2 cellular contexts compared by ENCODE assay signal in genomic region chr1:181140891-181141290, GRCh38.
A peak's percentile ranks its signal among the peaks of the same experiment; 100 is the strongest.
TF ChIP-seq lines count a peak whose summit lies in the region.

No MANE protein-coding gene starts in this region.

TF ChIP-seq in GM12891, 5 proteins besides CTCF, POLR2A, EP300 and RAD21:
- no peak for TF ChIP-seq PAX5 (IDR thresholded peaks at IDR 0.05; ENCODE audit: insufficient read depth, low read length, severe bottlenecking)
- no peak for TF ChIP-seq POLR2AphosphoS5 (IDR thresholded peaks at IDR 0.05; ENCODE audit: low read depth, low read length)
- no peak for TF ChIP-seq TAF1 (IDR thresholded peaks at IDR 0.05; ENCODE audit: low read depth, low read length)
- no peak for TF ChIP-seq POU2F2 (IDR thresholded peaks at IDR 0.05; ENCODE audit: low read depth, low read length)
- TF ChIP-seq SPI1 (IDR thresholded peaks at IDR 0.05; ENCODE audit: low read depth, low read length), result peak; percentile 51

TF ChIP-seq in IMR-90, 13 proteins besides CTCF, POLR2A, EP300 and RAD21:
- TF ChIP-seq SMC3 (IDR thresholded peaks at IDR 0.05; ENCODE audit: low read depth, low read length), result no peak
- TF ChIP-seq MAZ (IDR thresholded peaks at IDR 0.05; ENCODE audit: borderline replicate concordance, low read depth, low read length), result no peak
- no peak for TF ChIP-seq MXI1 (IDR thresholded peaks at IDR 0.05; ENCODE audit: borderline replicate concordance, low read depth, low read length)
- TF ChIP-seq NFE2L2 (IDR thresholded peaks at IDR 0.05; ENCODE audit: low read depth, low read length), result no peak
- no peak for TF ChIP-seq BHLHE40 (IDR thresholded peaks at IDR 0.05; ENCODE audit: low read depth, low read length)
- TF ChIP-seq MAFK (IDR thresholded peaks at IDR 0.05; ENCODE audit: low read depth, low read length), result no peak
- no peak for TF ChIP-seq RFX5 (IDR thresholded peaks at IDR 0.05; ENCODE audit: low read depth, low read length)
- no peak for TF ChIP-seq USF2 (IDR thresholded peaks at IDR 0.05; ENCODE audit: low read depth, low read length)
- TF ChIP-seq FOS (IDR thresholded peaks at IDR 0.05; ENCODE audit: low read depth, low read length), result no peak
- no peak for TF ChIP-seq ELK1 (IDR thresholded peaks at IDR 0.05; ENCODE audit: borderline replicate concordance, low read depth, low read length)
- TF ChIP-seq RCOR1 (IDR thresholded peaks at IDR 0.05; ENCODE audit: insufficient replicate concordance, low read length), result no peak
